In the genomic region with DNA sequence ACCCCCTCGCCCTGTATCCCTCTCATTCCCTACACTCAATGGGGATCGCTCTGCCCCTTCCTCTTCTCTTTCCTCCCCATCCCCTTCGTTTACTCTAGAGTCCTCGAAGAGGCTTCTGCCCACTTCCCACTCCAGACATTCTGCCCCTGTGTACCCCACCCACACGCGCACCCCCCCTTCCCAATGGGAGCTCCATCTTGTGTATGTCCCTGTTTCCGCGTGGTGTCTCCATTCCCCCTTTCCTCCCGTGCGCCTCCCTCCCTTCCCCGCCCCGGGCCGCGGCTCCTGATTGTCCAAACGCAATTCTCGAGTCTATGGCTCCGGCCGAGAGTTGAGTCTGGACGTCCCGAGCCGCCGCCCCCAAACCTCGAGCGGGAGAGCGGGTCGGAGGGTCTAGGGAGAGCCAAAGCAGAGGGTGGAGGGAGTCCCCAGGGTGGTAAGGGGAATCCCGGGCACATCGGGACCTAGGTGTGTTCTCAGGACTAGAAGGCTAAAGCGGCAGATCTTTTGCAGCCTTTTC, we compare ENCODE assay signal across 8 cellular contexts.
A peak's percentile ranks its signal among the peaks of the same experiment; 100 is the strongest.
DNase-seq lines count a peak whose midpoint lies in the region; ATAC-seq and TF ChIP-seq lines count a peak whose summit lies in the region.

No MANE protein-coding gene starts in this region.

- H3K9me2 ChIP-seq in MM.1S (replicated peaks; ENCODE audit: insufficient read depth, low read length), result no peaks in the 10 kb centered on the region

- H3K9me3 ChIP-seq in MM.1S (replicated peaks; ENCODE audit: insufficient read depth, low read length), result no peaks in the 10 kb centered on the region

- H3K36me3 ChIP-seq in MM.1S (replicated peaks; ENCODE audit: insufficient read depth, low read length), result no peaks in the 10 kb centered on the region
- peaks cover 26% of the 10 kb centered on the region for H3K36me3 ChIP-seq in brain microvascular endothelial cell (replicated peaks)

- H3K27ac ChIP-seq in MM.1S (ENCODE audit: low read length) (peak overlapping the region; percentile 52; the same call in 1 of the 2 replicates), brain microvascular endothelial cell (peak overlapping the region; percentile 79)

- peaks cover 11% of the 10 kb centered on the region; the same call in 1 of the 2 replicates for H3F3A ChIP-seq in MM.1S (ENCODE audit: insufficient read depth, low read length)

- H3K79me2 ChIP-seq in MM.1S (ENCODE audit: low read length), result 0 out of 2 replicates have a peak, but pooled peaks cover 3% of the 10 kb centered on the region

- H3K4me3 Mint-ChIP-seq in stimulated activated memory B cell treated with anti-CD40 and anti-IgM and Interleukin-4, amounts not matched to agents 10 μg/mL and 1 μg/mL and 100 μg/mL, for 72 hours, result peak overlapping the region; percentile 94

- in situ Hi-C loops in brain microvascular endothelial cell (cut with HindIII; ENCODE audit: low pct_ligation_motif_present, low sequenced_read_pairs), result no loop called here

- no peak for ATAC-seq in stimulated activated memory B cell treated with anti-CD40 and anti-IgM and Interleukin-4, amounts not matched to agents 10 μg/mL and 1 μg/mL and 100 μg/mL, for 72 hours
- no peak for ATAC-seq in HG03159 (IDR thresholded peaks at IDR 0.05; ENCODE audit: unreplicated experiment)

- peak; percentile 62 for DNase-seq in EL
- DNase-seq in MM.1S, result no peak
- peak; percentile 48 for DNase-seq in brain microvascular endothelial cell
- peak; percentile 34 for DNase-seq in inferior parietal cortex (ENCODE audit: extremely low spot score)
- DNase-seq in NCI-H345 (lab: John Stamatoyannopoulos, UW), result no peak
- DNase-seq in NCI-H2029 treated with DMSO at 0.1 percent for 48 hours (lab: John Stamatoyannopoulos, UW), result no peak

- H3K27ac Mint-ChIP-seq in stimulated activated memory B cell treated with anti-CD40 and anti-IgM and Interleukin-4, amounts not matched to agents 10 μg/mL and 1 μg/mL and 100 μg/mL, for 72 hours, result peak overlapping the region; percentile 89

- H4K20me1 ChIP-seq in MM.1S (ENCODE audit: insufficient read depth, low read length), result no peaks in the 10 kb centered on the region

- peaks cover 10% of the 10 kb centered on the region for H3K27me3 Mint-ChIP-seq in stimulated activated memory B cell treated with anti-CD40 and anti-IgM and Interleukin-4, amounts not matched to agents 10 μg/mL and 1 μg/mL and 100 μg/mL, for 72 hours

- H2AFZ ChIP-seq in MM.1S (ENCODE audit: low read length), result peak overlapping the region; percentile 83

- H3K4me1 Mint-ChIP-seq in stimulated activated memory B cell treated with anti-CD40 and anti-IgM and Interleukin-4, amounts not matched to agents 10 μg/mL and 1 μg/mL and 100 μg/mL, for 72 hours, result peaks cover 66% of the 10 kb centered on the region

- TF ChIP-seq CTCF in MM.1S (IDR thresholded peaks at IDR 0.05; ENCODE audit: low read length) (no peak), brain microvascular endothelial cell (IDR thresholded peaks at IDR 0.05; ENCODE audit: low read depth, low read length, missing control alignments) (no peak)

- H3K4me3 ChIP-seq in MM.1S (ENCODE audit: low read length), result peak overlapping the region; percentile 81
- H3K4me3 ChIP-seq in brain microvascular endothelial cell (ENCODE audit: low read depth, low read length), result peak overlapping the region; percentile 78

- peaks cover 22% of the 10 kb centered on the region for H3K4me1 ChIP-seq in MM.1S (ENCODE audit: low read length)

- H3K9me3 Mint-ChIP-seq in stimulated activated memory B cell treated with anti-CD40 and anti-IgM and Interleukin-4, amounts not matched to agents 10 μg/mL and 1 μg/mL and 100 μg/mL, for 72 hours, result no peaks in the 10 kb centered on the region

- peak overlapping the region; percentile 94 for H3K9ac ChIP-seq in MM.1S (ENCODE audit: low read length)

- H3K27me3 ChIP-seq in MM.1S (replicated peaks; ENCODE audit: insufficient read depth, low read length), result no peaks in the 10 kb centered on the region
- H3K27me3 ChIP-seq in brain microvascular endothelial cell (replicated peaks), result no peaks in the 10 kb centered on the region

- H3K36me3 Mint-ChIP-seq in stimulated activated memory B cell treated with anti-CD40 and anti-IgM and Interleukin-4, amounts not matched to agents 10 μg/mL and 1 μg/mL and 100 μg/mL, for 72 hours, result peaks cover 47% of the 10 kb centered on the region

- peak overlapping the region; percentile 91 for H3K4me2 ChIP-seq in MM.1S (ENCODE audit: low read depth, low read length)

Comparison
In these comparisons a context has a peak if more than half of its experiments do, and no peak if none do; other contexts are left out.
1. DNase-seq: peak in EL (single experiment), brain microvascular endothelial cell (single experiment) and inferior parietal cortex (single experiment); none in MM.1S (single experiment), NCI-H345 (single experiment) and NCI-H2029 treated with DMSO at 0.1 percent for 48 hours (single experiment).